1 cellular context compared by ENCODE assay signal in genomic region chr12:48197549-48197966, GRCh38.
TF ChIP-seq lines count a peak whose summit lies in the region.

No MANE protein-coding gene starts in this region.

TF ChIP-seq in A549, 52 proteins besides CTCF, POLR2A, EP300 and RAD21 (continued from another document):
- TF ChIP-seq TP53 (CRISPR knock-in tag; IDR thresholded peaks at IDR 0.05), result no peak
- no peak for TF ChIP-seq CBX8 (IDR thresholded peaks at IDR 0.05)
- no peak for TF ChIP-seq FOSL2 (IDR thresholded peaks at IDR 0.05)
- TF ChIP-seq FOSL2 (CRISPR knock-in tag; IDR thresholded peaks at IDR 0.05), result no peak
- TF ChIP-seq RCOR1 (IDR thresholded peaks at IDR 0.05; ENCODE audit: low read depth, low read length), result no peak
